ENCODE assay signal across 20 cellular contexts in the genomic region with DNA sequence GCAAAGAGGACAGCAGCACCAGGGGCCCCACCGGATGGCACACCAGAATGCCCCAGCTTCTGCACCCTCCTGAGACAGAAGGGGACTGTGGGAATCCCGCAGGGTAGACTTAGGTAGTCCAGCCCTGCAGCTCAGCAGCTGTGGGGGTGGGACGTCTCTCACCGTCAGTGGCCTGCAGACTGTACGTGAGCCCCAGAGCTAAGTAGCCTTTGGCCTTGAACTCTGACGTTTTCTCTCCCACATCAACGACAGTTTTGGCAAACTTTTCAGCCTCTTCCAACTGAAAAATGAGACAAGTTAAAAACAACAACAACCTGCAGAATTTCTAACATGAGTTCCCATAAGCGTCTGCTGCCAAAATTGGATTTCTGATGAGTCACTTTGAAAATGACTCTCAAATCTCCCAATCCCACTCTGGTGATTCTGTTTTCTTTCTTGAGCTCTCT.
A peak's percentile ranks its signal among the peaks of the same experiment; 100 is the strongest.
DNase-seq lines count a peak whose midpoint lies in the region; ATAC-seq and TF ChIP-seq lines count a peak whose summit lies in the region.
"Had no signal": no experiment of that assay in that cellular context is flagged by ENCODE, and none has a peak within 500 bp of the region (broad histone marks: within the 10 kb centered on the region; RNA-seq: fewer than 3 reads in every experiment).

No MANE protein-coding gene starts in this region.

- peaks cover 21% of the 10 kb centered on the region for H3K4me1 ChIP-seq in psoas muscle
- H3K4me1 ChIP-seq: lower lobe of right lung had no signal

- H3K9me3 Mint-ChIP-seq in activated naive CD4-positive, alpha-beta T cell treated with anti-CD3 and anti-CD28 coated beads, Interleukin-2, amount 10 ng/mL, durations not matched to agents 7 days and 5 days = no peaks in the 10 kb centered on the region

- peaks cover 5% of the 10 kb centered on the region for H3K27me3 Mint-ChIP-seq in activated naive CD4-positive, alpha-beta T cell treated with anti-CD3 and anti-CD28 coated beads, Interleukin-2, amount 10 ng/mL, durations not matched to agents 7 days and 5 days
- H3K27me3 Mint-ChIP-seq: activated CD8-positive, alpha-beta memory T cell treated with anti-CD3 and anti-CD28 coated beads, Interleukin-2, amount 10 ng/mL, durations not matched to agents 7 days and 5 days had no signal

- H3K27ac Mint-ChIP-seq in activated naive CD4-positive, alpha-beta T cell treated with anti-CD3 and anti-CD28 coated beads, Interleukin-2, amount 10 ng/mL, durations not matched to agents 7 days and 5 days = no peak overlapping the region
- H3K27ac Mint-ChIP-seq: activated CD8-positive, alpha-beta memory T cell treated with anti-CD3 and anti-CD28 coated beads, Interleukin-2, amount 10 ng/mL, durations not matched to agents 7 days and 5 days had no signal

- H3K9me3 ChIP-seq in psoas muscle = no peaks in the 10 kb centered on the region
- H3K9me3 ChIP-seq: lower lobe of right lung, neutrophil had no signal

- 69 to 73% (median 73%) methylated on average over 8 of the region's 8 CpGs for WGBS in psoas muscle, 3 donors

- intact Hi-C loops in psoas muscle (cut with DNase I) = no loop called here

- TF ChIP-seq CTCF in psoas muscle (IDR thresholded peaks at IDR 0.05) = no peak

- H3K4me1 Mint-ChIP-seq in activated naive CD4-positive, alpha-beta T cell treated with anti-CD3 and anti-CD28 coated beads, Interleukin-2, amount 10 ng/mL, durations not matched to agents 7 days and 5 days = peaks cover 11% of the 10 kb centered on the region

- CTCF ChIA-PET in activated naive CD4-positive, alpha-beta T cell treated with anti-CD3 and anti-CD28 coated beads, Interleukin-2, amount 10 ng/mL, durations not matched to agents 7 days and 5 days (lab: Charles Lee) = no interaction called here

- ATAC-seq in psoas muscle (peak in 2 of 4 donors; percentile 34 to 43), HG02759 (IDR thresholded peaks at IDR 0.05; ENCODE audit: unreplicated experiment) (no peak)
- ATAC-seq: activated CD8-positive, alpha-beta memory T cell treated with anti-CD3 and anti-CD28 coated beads, Interleukin-2, amount 10 ng/mL, durations not matched to agents 7 days and 5 days; esophagus mucosa; lower lobe of right lung; Panc1; stimulated activated naive CD8-positive, alpha-beta T cell treated with anti-CD3 and anti-CD28 coated beads, Interleukin-15, Interleukin-2, amounts not matched to agents 100 U/mL and 50 U/mL, for 24 hours had no signal

- no peak overlapping the region for H3K4me3 Mint-ChIP-seq in activated naive CD4-positive, alpha-beta T cell treated with anti-CD3 and anti-CD28 coated beads, Interleukin-2, amount 10 ng/mL, durations not matched to agents 7 days and 5 days
- H3K4me3 Mint-ChIP-seq: activated CD8-positive, alpha-beta memory T cell treated with anti-CD3 and anti-CD28 coated beads, Interleukin-2, amount 10 ng/mL, durations not matched to agents 7 days and 5 days had no signal

- no peaks in the 10 kb centered on the region for H3K27me3 ChIP-seq in psoas muscle (ENCODE audit: insufficient read depth in 3 of 3, low read length in 2 of 3)
- H3K27me3 ChIP-seq: neutrophil had no signal

- H3K27ac ChIP-seq in psoas muscle = peak overlapping the region; percentile 46
- H3K27ac ChIP-seq: lower lobe of right lung, neutrophil, skin epidermis, VCaP had no signal

- DNase-seq in GM03348 (ENCODE audit: low spot score) (peak; percentile 24), amniotic epithelial cell (ENCODE audit: low read depth) (peak; percentile 72), fibroblast of peridontal ligament (ENCODE audit: extremely low read depth) (peak; percentile 72), psoas muscle (no peak), NCI-H1930 (lab: John Stamatoyannopoulos, UW) (no peak), germinal center (ENCODE audit: low spot score) (no peak)
- DNase-seq in activated naive CD4-positive, alpha-beta T cell treated with anti-CD3 and anti-CD28 coated beads, Interleukin-2, amount 10 ng/mL, durations not matched to agents 7 days and 5 days = no peak
- DNase-seq: activated CD8-positive, alpha-beta memory T cell treated with anti-CD3 and anti-CD28 coated beads, Interleukin-2, amount 10 ng/mL, durations not matched to agents 7 days and 5 days; activated naive CD4-positive, alpha-beta T cell treated with Interleukin-2 at 50 U/mL for 16 hours; GOT3; lower lobe of right lung; NCI-H510A treated with DMSO at 0.1 percent for 48 hours; stimulated activated naive CD8-positive, alpha-beta T cell treated with anti-CD3 and anti-CD28 coated beads, Interleukin-15, Interleukin-2, amounts not matched to agents 100 U/mL and 50 U/mL, for 24 hours; SW 1271 had no signal

- no peaks in the 10 kb centered on the region for H3K36me3 Mint-ChIP-seq in activated naive CD4-positive, alpha-beta T cell treated with anti-CD3 and anti-CD28 coated beads, Interleukin-2, amount 10 ng/mL, durations not matched to agents 7 days and 5 days
- H3K36me3 Mint-ChIP-seq: activated CD8-positive, alpha-beta memory T cell treated with anti-CD3 and anti-CD28 coated beads, Interleukin-2, amount 10 ng/mL, durations not matched to agents 7 days and 5 days had no signal

- no peak overlapping the region for H3K4me3 ChIP-seq in psoas muscle
- H3K4me3 ChIP-seq: lower lobe of right lung, skin epidermis had no signal

- H3K36me3 ChIP-seq in psoas muscle (ENCODE audit: insufficient read depth in 1 of 2, low read depth in 1 of 2) = peaks cover 2 to 62% of the 10 kb centered on the region in 2 donors

Comparison
In these comparisons a context has a peak if more than half of its experiments do, and no peak if none do; other contexts are left out.
1. DNase-seq: peak in GM03348 (single experiment), amniotic epithelial cell (single experiment) and fibroblast of peridontal ligament (single experiment); none in psoas muscle (0 of 2), NCI-H1930 (0 of 2), activated naive CD4-positive, alpha-beta T cell treated with anti-CD3 and anti-CD28 coated beads, Interleukin-2, amount 10 ng/mL, durations not matched to agents 7 days and 5 days (single experiment) and germinal center (single experiment).